Comparison of ENCODE assay signal across 19 cellular contexts in genomic region chr17:30333503-30334240, GRCh38. TPM values are rescaled to one million over a fixed set of nuclear protein-coding genes. Genes with fewer than 3 reads are reported as not detected.
DNase-seq lines count a peak whose midpoint lies in the region; ATAC-seq and TF ChIP-seq lines count a peak whose summit lies in the region.
"Had no signal": no experiment of that assay in that cellular context is flagged by ENCODE, and none has a peak within 500 bp of the region (broad histone marks: within the 10 kb centered on the region; RNA-seq: fewer than 3 reads in every experiment).

Gene TMIGD1, minus strand, starts transcription at chr17:30334057. Its CDS starts 1,924 bp downstream, at chr17:30332133.

- peak within 1 kb of the TSS; percentile 42 for H3K4me3 Mint-ChIP-seq in activated T-cell treated with anti-CD3 and anti-CD28 coated beads, Interleukin-2, amount 50 U/mL, for 4 hours
- peak within 1 kb of the TSS; percentile 38 for H3K4me3 Mint-ChIP-seq in stimulated activated effector memory CD8-positive, alpha-beta T cell treated with anti-CD3 and anti-CD28 coated beads, Interleukin-12 subunit alpha, Interleukin-12 subunit beta, amount 100 ng/mL, for 72 hours

- peaks cover 48% of the 10 kb centered on the region for H3K4me1 Mint-ChIP-seq in activated T-cell treated with anti-CD3 and anti-CD28 coated beads, Interleukin-2, amount 50 U/mL, for 4 hours (ENCODE audit: low read depth)
- H3K4me1 Mint-ChIP-seq in stimulated activated effector memory CD8-positive, alpha-beta T cell treated with anti-CD3 and anti-CD28 coated beads, Interleukin-12 subunit alpha, Interleukin-12 subunit beta, amount 100 ng/mL, for 72 hours, result peaks cover 40% of the 10 kb centered on the region

- no peaks in the 10 kb centered on the region for H3K9me3 Mint-ChIP-seq in activated T-cell treated with anti-CD3 and anti-CD28 coated beads, Interleukin-2, amount 50 U/mL, for 4 hours
- H3K9me3 Mint-ChIP-seq in stimulated activated effector memory CD8-positive, alpha-beta T cell treated with anti-CD3 and anti-CD28 coated beads, Interleukin-12 subunit alpha, Interleukin-12 subunit beta, amount 100 ng/mL, for 72 hours, result no peaks in the 10 kb centered on the region

- no peak for DNase-seq in activated T-cell treated with anti-CD3 and anti-CD28 coated beads, Interleukin-2, amount 50 U/mL, for 4 hours
- DNase-seq in activated T-cell treated with anti-CD3 and anti-CD28 coated beads, Interleukin-2, amount 50 U/mL, for 48 hours, result no peak
- peak; percentile 26 for DNase-seq in RWPE1 (ENCODE audit: low spot score)
- no peak for DNase-seq in stimulated activated effector memory CD8-positive, alpha-beta T cell treated with anti-CD3 and anti-CD28 coated beads, Interleukin-12 subunit alpha, Interleukin-12 subunit beta, amount 100 ng/mL, for 72 hours (ENCODE audit: low spot score in 2 of 2)
- no peak for DNase-seq in effector CD8-positive, alpha-beta T cell (lab: John Stamatoyannopoulos, UW)
- no peak for DNase-seq in NCI-H2196 (lab: John Stamatoyannopoulos, UW; ENCODE audit: unreplicated experiment)
- no peak for DNase-seq in middle frontal gyrus (ENCODE audit: extremely low spot score, low spot score)
- DNase-seq: brain microvascular endothelial cell; NCI-H146; NCI-H748 treated with DMSO at 0.1 percent for 48 hours; retina; Right ventricle myocardium superior; stimulated activated CD4-positive, alpha-beta T cell treated with anti-CD3 and anti-CD28 coated beads, Interleukin-1b, Interleukin-23, amount 100 ng/mL, for 48 hours; stimulated activated CD8-positive, alpha-beta memory T cell treated with anti-CD3 and anti-CD28 coated beads, Interleukin-4, amount 100 ng/mL, for 48 hours had no signal

- no peaks in the 10 kb centered on the region for H3K27me3 Mint-ChIP-seq in activated T-cell treated with anti-CD3 and anti-CD28 coated beads, Interleukin-2, amount 50 U/mL, for 4 hours (ENCODE audit: low read depth)

- no peaks in the 10 kb centered on the region for H3K36me3 Mint-ChIP-seq in activated T-cell treated with anti-CD3 and anti-CD28 coated beads, Interleukin-2, amount 50 U/mL, for 4 hours (ENCODE audit: insufficient read depth)
- H3K36me3 Mint-ChIP-seq in stimulated activated effector memory CD8-positive, alpha-beta T cell treated with anti-CD3 and anti-CD28 coated beads, Interleukin-12 subunit alpha, Interleukin-12 subunit beta, amount 100 ng/mL, for 72 hours, result peaks cover 10% of the 10 kb centered on the region

- H3K27ac Mint-ChIP-seq in stimulated activated effector memory CD8-positive, alpha-beta T cell treated with anti-CD3 and anti-CD28 coated beads, Interleukin-12 subunit alpha, Interleukin-12 subunit beta, amount 100 ng/mL, for 72 hours, result peak within 1 kb of the TSS; percentile 68

- CTCF ChIA-PET in RWPE1 (lab: Yijun Ruan, JAX), result interaction anchor here (0.7 kb wide), 2 partner anchors 30 kb away, joined by 3 to 5 read pairs; no protein-coding TSS in a partner anchor

- ATAC-seq in activated T-cell treated with anti-CD3 and anti-CD28 coated beads, Interleukin-2, amount 50 U/mL, for 4 hours, result no peak
- peak; percentile 77 for ATAC-seq in esophagus mucosa
- ATAC-seq in stimulated activated effector memory CD8-positive, alpha-beta T cell treated with anti-CD3 and anti-CD28 coated beads, Interleukin-12 subunit alpha, Interleukin-12 subunit beta, amount 100 ng/mL, for 72 hours, result no peak

- POLR2A ChIA-PET in RWPE1 (lab: Yijun Ruan, JAX; ENCODE audit: low non-redundant PET), result interaction anchor here (0.6 kb wide), 1 partner anchor 219 kb away, joined by 3 read pairs; no protein-coding TSS in a partner anchor

- H3K27ac ChIP-seq in RWPE1, result no peak within 1 kb of the TSS
- H3K27ac ChIP-seq: brain microvascular endothelial cell had no signal

- TF ChIP-seq CTCF in RWPE1 (conservative IDR thresholded peaks at IDR 0.05; ENCODE audit: low read depth), result no peak

RNA-seq across cellular contexts. Expression of gene TMIGD1, which starts in this region (rescaled TPM):
- not detected for total RNA-seq in activated T-cell treated with anti-CD3 and anti-CD28 coated beads, Interleukin-2, amount 50 U/mL, for 4 hours
- total RNA-seq in esophagus mucosa, result not detected
- total RNA-seq: Daoy, kidney epithelial cell, myocyte, Right ventricle myocardium superior, urinary bladder had no signal

Comparison
In these comparisons a context has a peak if more than half of its experiments do, and no peak if none do; other contexts are left out.
1. Peak in ATAC-seq in esophagus mucosa; RNA of the gene not detected or under 1 TPM.